Comparison of ENCODE assay signal across 1 cellular context in genomic region chr5:36346891-36347290, GRCh38.
TF ChIP-seq lines count a peak whose summit lies in the region.

No MANE protein-coding gene starts in this region.

TF ChIP-seq in GM23338, 12 proteins besides CTCF, POLR2A, EP300 and RAD21 (continued from another document):
- TF ChIP-seq ZNF462 (CRISPR knock-in tag; IDR thresholded peaks at IDR 0.05) (no peak), EZH2 (IDR thresholded peaks at IDR 0.05; ENCODE audit: low read depth, unreplicated experiment) (no peak)
